In genomic region chr18:76564636-76565237, GRCh38 we compare ENCODE assay signal across 11 cellular contexts.
DNase-seq lines count a peak whose midpoint lies in the region; FAIRE-seq and TF ChIP-seq lines count a peak whose summit lies in the region.
"Had no signal": no experiment of that assay in that cellular context is flagged by ENCODE, and none has a peak within 500 bp of the region (broad histone marks: within the 10 kb centered on the region; RNA-seq: fewer than 3 reads in every experiment).

No MANE protein-coding gene starts in this region.

- H3K27ac ChIP-seq in SJSA1, result peak overlapping the region; percentile 50
- H3K27ac ChIP-seq in ovary, result peak overlapping the region in 1 of 2 donors; percentile 63
- H3K27ac ChIP-seq: SJCRH30 had no signal

- H3K4me3 Mint-ChIP-seq in endothelial cell (ENCODE audit: unreplicated experiment), result no peak overlapping the region
- H3K4me3 Mint-ChIP-seq: activated CD8-positive, alpha-beta memory T cell treated with anti-CD3 and anti-CD28 coated beads, Interleukin-2, amount 10 ng/mL, durations not matched to agents 7 days and 5 days; CD4-positive, alpha-beta T cell had no signal

- H3K4me3 ChIP-seq in SJSA1 (no peak overlapping the region), fibroblast of villous mesenchyme (ENCODE audit: low read depth, low read length) (peak overlapping the region; percentile 54), ovary (peak overlapping the region; percentile 44)
- H3K4me3 ChIP-seq: SJCRH30 had no signal

- H3K27me3 Mint-ChIP-seq in endothelial cell (ENCODE audit: unreplicated experiment), result no peaks in the 10 kb centered on the region

- DNase-seq in AG08396 (ENCODE audit: low spot score), result peak; percentile 31
- DNase-seq in SJSA1 (ENCODE audit: low read depth in 1 of 2, low spot score in 2 of 2), result no peak
- no peak for DNase-seq in fibroblast of villous mesenchyme (ENCODE audit: low read depth)
- DNase-seq in ovary, result no peak
- DNase-seq in activated T-cell treated with anti-CD3 and anti-CD28 coated beads, Interleukin-2, amount 50 U/mL, for 1 hour, result no peak
- no peak for DNase-seq in endothelial cell (ENCODE audit: low spot score)
- no peak for DNase-seq in D721Med (ENCODE audit: insufficient read length, low spot score)
- DNase-seq in dedifferentiated amniotic fluid mesenchymal stem cell (ENCODE audit: extremely low spot score), result no peak
- DNase-seq: activated CD8-positive, alpha-beta memory T cell treated with anti-CD3 and anti-CD28 coated beads, Interleukin-2, amount 10 ng/mL, durations not matched to agents 7 days and 5 days; CD4-positive, alpha-beta T cell had no signal

- H3K27ac Mint-ChIP-seq in endothelial cell (ENCODE audit: unreplicated experiment), result no peak overlapping the region
- H3K27ac Mint-ChIP-seq: activated CD8-positive, alpha-beta memory T cell treated with anti-CD3 and anti-CD28 coated beads, Interleukin-2, amount 10 ng/mL, durations not matched to agents 7 days and 5 days; CD4-positive, alpha-beta T cell had no signal

- TF ChIP-seq EP300 in ovary (IDR thresholded peaks at IDR 0.05), result no peak

- no peak for FAIRE-seq in D721Med (lab: Jason Lieb, UNC)

- H3K27me3 ChIP-seq in SJSA1 (replicated peaks) (no peaks in the 10 kb centered on the region), ovary (no peaks in the 10 kb centered on the region)
- H3K27me3 ChIP-seq: SJCRH30 had no signal

- peaks cover 20% of the 10 kb centered on the region for H3K4me1 ChIP-seq in SJSA1 (replicated peaks)
- peaks cover 5% of the 10 kb centered on the region for H3K4me1 ChIP-seq in ovary (ENCODE audit: insufficient read depth)
- H3K4me1 ChIP-seq: SJCRH30 had no signal

- 12 to 25% (median 17%) methylated on average over 4 of the region's 4 CpGs for WGBS in ovary, 3 donors

- H3K36me3 Mint-ChIP-seq in endothelial cell (ENCODE audit: low read depth, unreplicated experiment), result no peaks in the 10 kb centered on the region
- H3K36me3 Mint-ChIP-seq: activated CD8-positive, alpha-beta memory T cell treated with anti-CD3 and anti-CD28 coated beads, Interleukin-2, amount 10 ng/mL, durations not matched to agents 7 days and 5 days had no signal

- TF ChIP-seq CTCF in fibroblast of villous mesenchyme (IDR thresholded peaks at IDR 0.05; ENCODE audit: insufficient read depth, low read depth, low read length), result no peak
- no peak for TF ChIP-seq CTCF in ovary (IDR thresholded peaks at IDR 0.05)
- TF ChIP-seq CTCF in endothelial cell (IDR thresholded peaks at IDR 0.05; ENCODE audit: unreplicated experiment), result no peak
- no peak for TF ChIP-seq CTCF in D721Med (IDR thresholded peaks at IDR 0.05; ENCODE audit: insufficient read depth, missing control alignments)

- peaks cover 5% of the 10 kb centered on the region for H3K4me1 Mint-ChIP-seq in endothelial cell (ENCODE audit: unreplicated experiment)
- H3K4me1 Mint-ChIP-seq: activated CD8-positive, alpha-beta memory T cell treated with anti-CD3 and anti-CD28 coated beads, Interleukin-2, amount 10 ng/mL, durations not matched to agents 7 days and 5 days had no signal

- no peaks in the 10 kb centered on the region; the same call in 1 of the 2 replicates for H3K9me3 ChIP-seq in SJSA1 (replicated peaks)
- H3K9me3 ChIP-seq in ovary, result no peaks in the 10 kb centered on the region
- H3K9me3 ChIP-seq: SJCRH30 had no signal

- H3K36me3 ChIP-seq in SJSA1, result no peaks in the 10 kb centered on the region
- no peaks in the 10 kb centered on the region for H3K36me3 ChIP-seq in ovary
- H3K36me3 ChIP-seq: SJCRH30 had no signal

- intact Hi-C loops in ovary (cut with DNase I), result loop anchor here in 1 of 4 donors (5.0 kb wide), 1 partner anchor 37 kb away; no protein-coding TSS in a partner anchor

- H3K9me3 Mint-ChIP-seq in endothelial cell (ENCODE audit: unreplicated experiment), result peaks cover 3% of the 10 kb centered on the region
- H3K9me3 Mint-ChIP-seq: CD4-positive, alpha-beta T cell had no signal

- no peak for TF ChIP-seq POLR2A in ovary (IDR thresholded peaks at IDR 0.05)
